In the genomic region with DNA sequence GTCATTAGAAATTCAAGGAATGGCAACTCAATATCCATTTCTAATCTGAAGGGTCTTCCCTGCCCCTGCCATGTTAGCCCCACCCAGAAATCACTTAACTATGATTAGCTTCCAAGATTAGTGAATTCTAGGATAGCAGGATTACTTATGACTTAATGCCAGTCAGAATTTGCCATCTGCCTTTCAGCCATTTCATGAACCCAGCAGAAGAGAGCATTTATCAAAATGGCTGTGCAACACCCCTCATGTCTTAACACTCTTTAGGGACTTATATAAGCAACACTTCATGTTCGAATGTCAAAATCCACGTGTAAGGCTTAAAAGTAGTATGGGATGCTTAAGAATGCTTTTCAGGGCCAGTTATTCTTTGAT, we compare ENCODE assay signal across 20 cellular contexts.
DNase-seq lines count a peak whose midpoint lies in the region; ATAC-seq, FAIRE-seq and TF ChIP-seq lines count a peak whose summit lies in the region.
"Had no signal": no experiment of that assay in that cellular context is flagged by ENCODE, and none has a peak within 500 bp of the region (broad histone marks: within the 10 kb centered on the region; RNA-seq: fewer than 3 reads in every experiment).

No MANE protein-coding gene starts in this region.

- H3K4me3 ChIP-seq in H1 (ENCODE audit: extremely low read depth in 1 of 4, insufficient read depth in 2 of 4, low read depth in 3 of 4, low read length in 4 of 4): no peak overlapping the region
- no peak overlapping the region for H3K4me3 ChIP-seq in neural progenitor cell
- H3K4me3 ChIP-seq: BLaER1, GM12878, GM23338 had no signal

- H3K4me2 ChIP-seq in H1 (ENCODE audit: insufficient read depth in 1 of 2, low read depth in 2 of 2, low read length in 2 of 2) (no peak overlapping the region), neural progenitor cell (no peak overlapping the region)
- H3K4me2 ChIP-seq: BLaER1, GM23338 had no signal

- H3K9ac ChIP-seq in H1 (replicated peaks in 1 of 4; ENCODE audit: extremely low read depth in 1 of 4, low read depth in 3 of 4, low read length in 3 of 4) (no peak overlapping the region), neural progenitor cell (no peak overlapping the region)
- H3K9ac ChIP-seq: BLaER1 had no signal

- H4K20me1 ChIP-seq in H1 (replicated peaks in 1 of 2; ENCODE audit: control insufficient read depth in 1 of 2, insufficient read depth in 2 of 2, low read length in 2 of 2) (no peaks in the 10 kb centered on the region), neural progenitor cell (ENCODE audit: low read depth) (no peaks in the 10 kb centered on the region)
- H4K20me1 ChIP-seq: BLaER1 had no signal

- no peak overlapping the region for H4K8ac ChIP-seq in H1 (ENCODE audit: extremely low read depth, insufficient read depth, low read length)

- H3K18ac ChIP-seq in H1 (ENCODE audit: extremely low read depth, low read length): no peak overlapping the region

- POLR2A ChIA-PET in H1 (lab: Charles Lee; ENCODE audit: partially characterized antibody): no interaction called here

- TF ChIP-seq RAD21 in H1 (IDR thresholded peaks at IDR 0.05 in 1 of 2, conservative IDR thresholded peaks at IDR 0.05 in 1 of 2; ENCODE audit: low read depth in 2 of 2, low read length in 2 of 2): no peak

- H3K36me3 Mint-ChIP-seq in neural progenitor cell: peaks cover 7% of the 10 kb centered on the region

- no peaks in the 10 kb centered on the region for H3F3A ChIP-seq in neural progenitor cell (ENCODE audit: low read depth)

- 98% methylated on average over 2 of the region's 2 CpGs; no CpG with 5 or more reads in 1 of the 2 experiments for WGBS in H1 (ENCODE audit: extremely low coverage in 1 of 2, insufficient coverage in 1 of 2, insufficient read length in 1 of 2, insufficient replicate concordance in 2 of 2, low coverage in 1 of 2, low lambda C conversion rate in 2 of 2, missing lambda C conversion rate in 1 of 2), 2 experiments

- no peak for DNase-seq in D721Med (ENCODE audit: insufficient read length, low spot score)
- DNase-seq in NCI-H82 treated with DMSO at 0.1 percent for 48 hours (lab: John Stamatoyannopoulos, UW; ENCODE audit: unreplicated experiment): peak; percentile 97
- DNase-seq in H1 (ENCODE audit: low read depth in 1 of 2, low spot score in 2 of 2): no peak
- no peak for DNase-seq in neural progenitor cell (ENCODE audit: low spot score)
- no peak for DNase-seq in activated CD4-positive, alpha-beta T cell treated with anti-CD3 and anti-CD28 coated beads, Interleukin-2, amount 50 U/mL, for 1 hour
- no peak for DNase-seq in T-helper 9 cell
- DNase-seq: 8988T; CD4-positive, alpha-beta memory T cell; DMS 273 treated with DMSO at 0.1 percent for 48 hours; DMS53; DND-41; EL; H9 had no signal

- H2BK20ac ChIP-seq in H1 (ENCODE audit: low read length): no peak overlapping the region

- H3K36me3 ChIP-seq in H1 (ENCODE audit: control insufficient read depth in 2 of 4, insufficient read depth in 4 of 4, low read length in 3 of 4) (no peaks in the 10 kb centered on the region), neural progenitor cell (no peaks in the 10 kb centered on the region)
- H3K36me3 ChIP-seq: BLaER1 had no signal

- no peak overlapping the region for H2BK12ac ChIP-seq in H1 (ENCODE audit: low read depth, low read length)

- TF ChIP-seq CTCF in D721Med (IDR thresholded peaks at IDR 0.05; ENCODE audit: insufficient read depth, missing control alignments) (no peak), H1 (IDR thresholded peaks at IDR 0.05; ENCODE audit: control extremely low read depth in 1 of 3, insufficient read depth in 1 of 3, low read depth in 1 of 3, low read length in 3 of 3) (no peak), neural progenitor cell (IDR thresholded peaks at IDR 0.05) (no peak)

- TF ChIP-seq POLR2A in H1 (IDR thresholded peaks at IDR 0.05; ENCODE audit: control extremely low read depth in 1 of 2, low read depth in 2 of 2, low read length in 2 of 2): no peak

- no peak overlapping the region for H2BK15ac ChIP-seq in H1 (ENCODE audit: low read length)

- H3K4ac ChIP-seq in H1 (replicated peaks; ENCODE audit: insufficient read length, low read depth, low read length): no peak overlapping the region

- H3K14ac ChIP-seq in H1 (ENCODE audit: insufficient read length): no peak overlapping the region

- peaks cover 4% of the 10 kb centered on the region for H3K27me3 Mint-ChIP-seq in neural progenitor cell (ENCODE audit: insufficient read depth, low read depth)
- H3K27me3 Mint-ChIP-seq: CD4-positive, alpha-beta memory T cell had no signal

- H3K79me1 ChIP-seq in H1 (ENCODE audit: low read depth, low read length): no peaks in the 10 kb centered on the region

- H2AFZ ChIP-seq in H1 (ENCODE audit: low read length) (no peak overlapping the region), neural progenitor cell (replicated peaks) (no peak overlapping the region)
- H2AFZ ChIP-seq: GM23338 had no signal

- H3K27me3 ChIP-seq in H1 (replicated peaks in 1 of 4; ENCODE audit: control insufficient read depth in 3 of 4, extremely low read depth in 1 of 4, insufficient read depth in 3 of 4, low read length in 3 of 4) (no peaks in the 10 kb centered on the region), neural progenitor cell (no peaks in the 10 kb centered on the region)
- H3K27me3 ChIP-seq: BLaER1 had no signal

- no peak overlapping the region for H3K4me3 Mint-ChIP-seq in neural progenitor cell
- H3K4me3 Mint-ChIP-seq: CD14-positive monocyte; CD4-positive, alpha-beta memory T cell; GM23338; H9 had no signal

- no peaks in the 10 kb centered on the region for H3K9me3 ChIP-seq in H1 (ENCODE audit: insufficient read depth in 2 of 2, low read depth in 1 of 2, low read length in 1 of 2)
- H3K9me3 ChIP-seq in neural progenitor cell (ENCODE audit: low read depth): no peaks in the 10 kb centered on the region
- H3K9me3 ChIP-seq: BLaER1 had no signal

- no peak overlapping the region for H3K56ac ChIP-seq in H1 (replicated peaks; ENCODE audit: insufficient read length, low read depth, low read length)

- H2BK5ac ChIP-seq in H1 (ENCODE audit: low read depth, low read length): no peak overlapping the region

- no peak overlapping the region for H2BK120ac ChIP-seq in H1 (replicated peaks; ENCODE audit: low read depth, low read length)

- H3K23ac ChIP-seq in H1 (ENCODE audit: insufficient read length): no peak overlapping the region

- no peak overlapping the region for H4K91ac ChIP-seq in H1 (replicated peaks; ENCODE audit: insufficient read length, low read length)

- FAIRE-seq in D721Med (lab: Jason Lieb, UNC) (peak; percentile 99), H1 (lab: Jason Lieb, UNC) (no peak)
- FAIRE-seq: GM12878, GM19239 had no signal

- TF ChIP-seq EP300 in H1 (IDR thresholded peaks at IDR 0.05; ENCODE audit: borderline replicate concordance in 1 of 2, low read depth in 2 of 2, low read length in 2 of 2): no peak

- H3K27ac Mint-ChIP-seq in neural progenitor cell: peak overlapping the region; percentile 26
- H3K27ac Mint-ChIP-seq: CD14-positive monocyte; CD4-positive, alpha-beta memory T cell; GM23338; H9 had no signal

- H3K23me2 ChIP-seq in H1 (ENCODE audit: low read depth, low read length): no peaks in the 10 kb centered on the region; the same call in 1 of the 2 replicates

- H4K5ac ChIP-seq in H1 (ENCODE audit: insufficient read length, low read depth, low read length): no peak overlapping the region

- H3K4me1 ChIP-seq in H1 (replicated peaks in 1 of 4; ENCODE audit: control insufficient read depth in 3 of 4, insufficient read depth in 4 of 4, low read length in 3 of 4) (no peaks in the 10 kb centered on the region), neural progenitor cell (peaks cover 10% of the 10 kb centered on the region)
- H3K4me1 ChIP-seq: BLaER1 had no signal

- H3K9me3 Mint-ChIP-seq in neural progenitor cell: no peaks in the 10 kb centered on the region
- H3K9me3 Mint-ChIP-seq: CD14-positive monocyte; CD4-positive, alpha-beta memory T cell; GM23338; H9 had no signal

- H3K79me2 ChIP-seq in H1 (ENCODE audit: control insufficient read depth in 1 of 2, insufficient read depth in 2 of 2, low read length in 2 of 2) (no peaks in the 10 kb centered on the region), neural progenitor cell (ENCODE audit: low read depth) (no peaks in the 10 kb centered on the region)

- no peak overlapping the region for H2AK5ac ChIP-seq in H1 (ENCODE audit: low read depth, low read length)

- H3K27ac ChIP-seq in H1 (ENCODE audit: low read depth, low read length): no peak overlapping the region
- H3K27ac ChIP-seq in neural progenitor cell: no peak overlapping the region
- H3K27ac ChIP-seq: BLaER1 had no signal

- CTCF ChIA-PET in H1 (lab: Charles Lee; ENCODE audit: partially characterized antibody): no interaction called here

- ATAC-seq in GM18502 (IDR thresholded peaks at IDR 0.05; ENCODE audit: poor library complexity, unreplicated experiment): no peak
- ATAC-seq in GM19351 (IDR thresholded peaks at IDR 0.05; ENCODE audit: unreplicated experiment): no peak
- ATAC-seq: GM12878, GM23338 had no signal

- H3K4me1 Mint-ChIP-seq in neural progenitor cell: peaks cover 45% of the 10 kb centered on the region
- H3K4me1 Mint-ChIP-seq: CD4-positive, alpha-beta memory T cell; GM23338; H9 had no signal

TF ChIP-seq in H1, 55 proteins besides CTCF, POLR2A, EP300 and RAD21:
- peak; percentile 68; the same call in 1 of the 2 replicates for TF ChIP-seq YY1 (IDR thresholded peaks at IDR 0.05; ENCODE audit: low read depth, low read length)
- no peak for TF ChIP-seq CTBP2 (IDR thresholded peaks at IDR 0.05; ENCODE audit: borderline replicate concordance, insufficient read depth, insufficient read length, low read length)
